Comparison of ENCODE assay signal across 26 cellular contexts in the genomic region with DNA sequence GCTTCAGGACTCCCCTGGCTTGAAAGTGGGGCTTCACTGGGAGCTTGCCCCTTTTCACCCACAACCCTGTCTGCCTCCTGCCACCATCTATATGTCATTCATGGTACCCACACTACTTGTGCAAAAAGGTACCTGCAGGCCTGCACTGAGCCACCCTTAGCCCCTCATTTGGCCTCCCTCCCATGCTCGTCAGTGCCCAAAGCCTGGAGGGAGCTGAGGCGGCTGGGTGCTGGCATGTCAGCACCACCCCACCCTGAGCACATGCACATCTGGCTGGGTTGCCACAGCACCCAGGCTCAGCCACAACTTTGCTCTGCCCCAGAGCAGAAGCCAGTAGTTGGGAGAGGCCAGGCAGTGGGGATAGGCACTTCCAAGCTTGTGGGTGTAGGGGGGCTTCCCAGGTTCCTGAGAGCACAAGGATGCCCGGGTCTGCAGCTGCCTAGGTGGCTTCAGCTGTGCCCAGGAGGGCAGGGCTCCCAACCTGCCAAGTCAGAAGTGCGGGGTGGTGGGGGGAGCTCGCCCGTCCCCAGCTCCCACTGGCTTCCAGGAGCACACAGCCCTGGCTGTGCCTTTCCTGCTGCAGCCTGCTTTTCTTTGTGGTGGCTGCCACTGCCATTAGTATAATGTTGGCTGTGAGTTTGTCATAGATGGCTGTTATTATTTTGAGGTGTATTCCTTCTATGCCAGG.
"Had no signal": no experiment of that assay in that cellular context is flagged by ENCODE, and none has a peak within 500 bp of the region (broad histone marks: within the 10 kb centered on the region; RNA-seq: fewer than 3 reads in every experiment).

No MANE protein-coding gene starts in this region.

- H2AFZ ChIP-seq: parathyroid adenoma had no signal

- FAIRE-seq: keratinocyte, urothelium cell line had no signal

- H3K9me3 ChIP-seq: mucosa of descending colon, psoas muscle, right atrium auricular region, right lobe of liver had no signal

- H3K36me3 ChIP-seq: left lung, right atrium auricular region, right lobe of liver, tibial nerve had no signal

- H3K4me1 ChIP-seq: left lung, parathyroid adenoma, psoas muscle, right atrium auricular region, right lobe of liver, tibial nerve had no signal

- H3K36me3 Mint-ChIP-seq: naive thymus-derived CD4-positive, alpha-beta T cell; natural killer cell treated with Interleukin-12 subunit alpha and Interleukin-12 subunit beta and Interleukin-15 and Interleukin-18, amount 100 ng/mL, for 72 hours; stimulated activated memory B cell treated with anti-CD40 and anti-IgM and Interleukin-4, amounts not matched to agents 10 μg/mL and 1 μg/mL and 100 μg/mL, for 72 hours; type B pancreatic cell had no signal

- H3K9ac ChIP-seq: parathyroid adenoma had no signal

- H3K4me3 Mint-ChIP-seq: naive thymus-derived CD4-positive, alpha-beta T cell; natural killer cell treated with Interleukin-12 subunit alpha and Interleukin-12 subunit beta and Interleukin-15 and Interleukin-18, amount 100 ng/mL, for 72 hours; stimulated activated memory B cell treated with anti-CD40 and anti-IgM and Interleukin-4, amounts not matched to agents 10 μg/mL and 1 μg/mL and 100 μg/mL, for 72 hours; stimulated activated naive CD8-positive, alpha-beta T cell treated with anti-CD3 and anti-CD28 coated beads, Interleukin-15, amount 100 ng/mL, for 72 hours; type B pancreatic cell had no signal

- H3K27ac ChIP-seq: left lung, parathyroid adenoma, psoas muscle, right atrium auricular region, right lobe of liver, skin epidermis, tibial nerve had no signal

- H3K4me1 Mint-ChIP-seq: naive thymus-derived CD4-positive, alpha-beta T cell; stimulated activated memory B cell treated with anti-CD40 and anti-IgM and Interleukin-4, amounts not matched to agents 10 μg/mL and 1 μg/mL and 100 μg/mL, for 72 hours; stimulated activated naive CD8-positive, alpha-beta T cell treated with anti-CD3 and anti-CD28 coated beads, Interleukin-15, amount 100 ng/mL, for 72 hours had no signal

- H3K4me3 ChIP-seq: left lung, lung, mucosa of descending colon, psoas muscle, right atrium auricular region, right lobe of liver, skin epidermis, tibial nerve had no signal

- ATAC-seq: left colon; left lung; mucosa of descending colon; naive thymus-derived CD4-positive, alpha-beta T cell; psoas muscle; stimulated activated memory B cell treated with anti-CD40 and anti-IgM and Interleukin-4, amounts not matched to agents 10 μg/mL and 1 μg/mL and 100 μg/mL, for 72 hours; stimulated activated naive CD8-positive, alpha-beta T cell treated with anti-CD3 and anti-CD28 coated beads, Interleukin-15, amount 100 ng/mL, for 72 hours had no signal

- H3K9me3 Mint-ChIP-seq: stimulated activated memory B cell treated with anti-CD40 and anti-IgM and Interleukin-4, amounts not matched to agents 10 μg/mL and 1 μg/mL and 100 μg/mL, for 72 hours; type B pancreatic cell had no signal

- H3K27me3 ChIP-seq: left lung, right atrium auricular region, right lobe of liver, tibial nerve had no signal

- DNase-seq: head of caudate nucleus; hippocampal formation; left colon; left lung; midbrain; naive thymus-derived CD4-positive, alpha-beta T cell; nucleus accumbens; right lobe of liver; stimulated activated CD4-positive, alpha-beta T cell treated with anti-CD3 and anti-CD28 coated beads, Interleukin-12 subunit alpha, Interleukin-12 subunit beta, amount 100 ng/mL, for 4 hours; stimulated activated CD4-positive, alpha-beta T cell treated with anti-CD3 and anti-CD28 coated beads, Interleukin-15, amount 100 ng/mL, for 24 hours; stimulated activated CD4-positive, alpha-beta T cell treated with anti-CD3 and anti-CD28 coated beads, Interleukin-4, amount 100 ng/mL, for 24 hours; stimulated activated naive CD4-positive, alpha-beta T cell treated with Interleukin-2 at 50 U/mL for 16 hours; stimulated activated naive CD8-positive, alpha-beta T cell treated with anti-CD3 and anti-CD28 coated beads, Interleukin-15, amount 100 ng/mL, for 72 hours; substantia nigra had no signal

- H3K27ac Mint-ChIP-seq: naive thymus-derived CD4-positive, alpha-beta T cell; natural killer cell treated with Interleukin-12 subunit alpha and Interleukin-12 subunit beta and Interleukin-15 and Interleukin-18, amount 100 ng/mL, for 72 hours; stimulated activated memory B cell treated with anti-CD40 and anti-IgM and Interleukin-4, amounts not matched to agents 10 μg/mL and 1 μg/mL and 100 μg/mL, for 72 hours; stimulated activated naive CD8-positive, alpha-beta T cell treated with anti-CD3 and anti-CD28 coated beads, Interleukin-15, amount 100 ng/mL, for 72 hours; type B pancreatic cell had no signal
